In genomic region chr3:14266361-14266760, GRCh38 we compare ENCODE assay signal across 14 cellular contexts.
DNase-seq lines count a peak whose midpoint lies in the region; ATAC-seq and TF ChIP-seq lines count a peak whose summit lies in the region.
"Had no signal": no experiment of that assay in that cellular context is flagged by ENCODE, and none has a peak within 500 bp of the region (broad histone marks: within the 10 kb centered on the region; RNA-seq: fewer than 3 reads in every experiment).

No MANE protein-coding gene starts in this region.

- no peak overlapping the region for H3K4me3 Mint-ChIP-seq in progenitor cell of endocrine pancreas (ENCODE audit: low read depth)
- no peak overlapping the region for H3K4me3 Mint-ChIP-seq in nephron progenitor cell
- H3K4me3 Mint-ChIP-seq: activated T-cell treated with anti-CD3 and anti-CD28 coated beads, Interleukin-2, amount 50 U/mL, for 72 hours; WTC11 had no signal

- H3K27ac Mint-ChIP-seq in progenitor cell of endocrine pancreas (peak overlapping the region; percentile 57), nephron progenitor cell (no peak overlapping the region)
- H3K27ac Mint-ChIP-seq: activated T-cell treated with anti-CD3 and anti-CD28 coated beads, Interleukin-2, amount 50 U/mL, for 72 hours; WTC11 had no signal

- no peak for ATAC-seq in GM21528 (IDR thresholded peaks at IDR 0.05; ENCODE audit: low FRiP score, unreplicated experiment)
- ATAC-seq in HG02571 (IDR thresholded peaks at IDR 0.05; ENCODE audit: unreplicated experiment): no peak
- ATAC-seq: activated T-cell treated with anti-CD3 and anti-CD28 coated beads, Interleukin-2, amount 50 U/mL, for 72 hours; WTC11 had no signal

- TF ChIP-seq CTCF in progenitor cell of endocrine pancreas (IDR thresholded peaks at IDR 0.05; ENCODE audit: unreplicated experiment) (no peak), nephron progenitor cell (IDR thresholded peaks at IDR 0.05) (no peak)

- DNase-seq in EH (ENCODE audit: low read depth) (peak; percentile 91), amniotic epithelial cell (ENCODE audit: low read depth) (peak; percentile 97), head of caudate nucleus (peak; percentile 26 to 87 (median 60)), progenitor cell of endocrine pancreas (ENCODE audit: low spot score, unreplicated experiment) (no peak), nephron progenitor cell (no peak)
- no peak for DNase-seq in central memory CD4-positive, alpha-beta T cell
- DNase-seq: activated T-cell treated with anti-CD3 and anti-CD28 coated beads, Interleukin-2, amount 50 U/mL, for 72 hours; HCEC 1CT; Karpas-422; NCI-H2227 treated with DMSO at 0.1 percent for 48 hours; SIG-M5 had no signal

- peaks cover 4% of the 10 kb centered on the region for H3K9me3 Mint-ChIP-seq in progenitor cell of endocrine pancreas (ENCODE audit: low read depth)
- peaks cover 41% of the 10 kb centered on the region for H3K9me3 Mint-ChIP-seq in nephron progenitor cell
- H3K9me3 Mint-ChIP-seq: activated T-cell treated with anti-CD3 and anti-CD28 coated beads, Interleukin-2, amount 50 U/mL, for 72 hours had no signal

- peaks cover 14% of the 10 kb centered on the region for H3K27me3 Mint-ChIP-seq in progenitor cell of endocrine pancreas
- peaks cover 13% of the 10 kb centered on the region for H3K27me3 Mint-ChIP-seq in nephron progenitor cell (ENCODE audit: low read depth, poor library complexity)

- H3K4me1 Mint-ChIP-seq in progenitor cell of endocrine pancreas (ENCODE audit: low read depth) (peaks cover 18% of the 10 kb centered on the region), nephron progenitor cell (peaks cover 40% of the 10 kb centered on the region)

- peaks cover 2% of the 10 kb centered on the region for H3K36me3 Mint-ChIP-seq in progenitor cell of endocrine pancreas (ENCODE audit: insufficient read depth)
- peaks cover 5% of the 10 kb centered on the region for H3K36me3 Mint-ChIP-seq in nephron progenitor cell (ENCODE audit: low read depth)

- intact Hi-C loops in head of caudate nucleus (cut with DNase I): no loop called here

Comparison
In these comparisons a context has a peak if more than half of its experiments do, and no peak if none do; other contexts are left out.
1. DNase-seq: peak in EH (single experiment), amniotic epithelial cell (single experiment) and head of caudate nucleus (42 of 42); none in progenitor cell of endocrine pancreas (single experiment), central memory CD4-positive, alpha-beta T cell (single experiment) and nephron progenitor cell (single experiment).